ENCODE assay signal across 8 cellular contexts in the genomic region with DNA sequence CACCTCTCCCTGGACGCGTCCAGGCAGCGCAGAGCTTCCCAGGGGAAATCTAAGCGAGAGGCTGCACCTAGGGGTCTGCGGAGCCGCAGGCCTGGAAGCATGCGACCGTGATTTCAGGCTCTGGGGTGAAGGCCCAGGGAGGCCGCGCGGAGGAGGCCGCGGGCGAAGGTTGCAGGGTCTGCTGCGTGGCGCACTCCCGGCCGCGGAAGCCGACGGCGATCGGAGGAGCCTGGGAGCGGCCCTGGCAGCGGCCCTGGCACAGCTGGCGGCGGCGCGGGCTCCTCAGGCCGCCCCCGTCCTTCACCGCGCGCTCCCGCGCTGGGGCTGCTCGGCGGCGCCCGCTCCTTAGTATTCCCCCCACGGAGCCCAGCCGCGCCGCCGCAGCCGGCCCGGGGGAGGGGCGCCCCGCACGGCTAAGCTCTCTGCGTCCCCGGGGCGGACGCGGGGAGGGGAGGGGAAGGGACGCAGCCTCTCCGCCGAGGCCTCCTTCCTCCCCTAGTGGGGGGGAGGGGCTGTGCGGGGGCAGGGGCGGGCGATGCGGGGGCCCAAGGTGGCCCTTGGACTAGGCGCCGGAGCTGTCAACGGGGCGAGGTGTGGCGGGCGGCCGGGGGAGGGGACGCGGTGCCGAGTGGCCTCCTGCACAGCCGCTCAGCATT. TPM values are rescaled to one million over a fixed set of nuclear protein-coding genes. Genes with fewer than 3 reads are reported as not detected.
DNase-seq lines count a peak whose midpoint lies in the region; ATAC-seq and TF ChIP-seq lines count a peak whose summit lies in the region.

No MANE protein-coding gene starts in this region.

- H3K36me3 ChIP-seq in cardiac muscle cell: peaks cover 32% of the 10 kb centered on the region
- H3K36me3 ChIP-seq in osteoblast (ENCODE audit: insufficient read depth, low read length): no peaks in the 10 kb centered on the region

- intact Hi-C loops in CD14-positive monocyte (cut with micrococcal nuclease): loop anchor here in 1 of 2 donors (10.0 kb wide), 1 partner anchor 131 kb away; a partner anchor contains a TSS

- H3K4me1 Mint-ChIP-seq in CD14-positive monocyte: peaks cover 50% of the 10 kb centered on the region
- peaks cover 6 to 12% (median 9%) of the 10 kb centered on the region in 3 donors for H3K4me1 Mint-ChIP-seq in T-cell

- H3K27me3 Mint-ChIP-seq in CD14-positive monocyte (ENCODE audit: low read depth in 3 of 3): peaks cover 22 to 29% (median 29%) of the 10 kb centered on the region in 3 donors
- H3K27me3 Mint-ChIP-seq in T-cell: peaks cover 17 to 38% of the 10 kb centered on the region in 2 donors

- ATAC-seq in T-cell (replicated peaks in 1 of 4) (peak; percentile 19 to 72 (median 52)), HG03025 (IDR thresholded peaks at IDR 0.05; ENCODE audit: low FRiP score, unreplicated experiment) (no peak)

- no peaks in the 10 kb centered on the region for H3K27me3 ChIP-seq in cardiac muscle cell
- no peaks in the 10 kb centered on the region for H3K27me3 ChIP-seq in osteoblast (ENCODE audit: insufficient read depth, low read length)

- DNase-seq in CD14-positive monocyte (ENCODE audit: low spot score) (no peak), T-cell (peak in 1 of 34 experiments; percentile 21), cardiac muscle cell (ENCODE audit: low read depth in 1 of 2, low spot score in 1 of 2) (peak in 1 of 2 donors; percentile 94), osteoblast (ENCODE audit: insufficient read length, low spot score, missing footprints) (peak; percentile 94), mucosa of gallbladder (ENCODE audit: low spot score) (no peak), AG08395 (ENCODE audit: low spot score) (no peak), NCI-H2171 treated with DMSO at 0.1 percent for 48 hours (lab: John Stamatoyannopoulos, UW) (no peak)

- peaks cover 48% of the 10 kb centered on the region for H3K4me1 ChIP-seq in cardiac muscle cell (ENCODE audit: low read depth)
- H3K4me1 ChIP-seq in osteoblast (ENCODE audit: insufficient read depth, low read length): peaks cover 12% of the 10 kb centered on the region

- H3K9me3 Mint-ChIP-seq in CD14-positive monocyte (peaks cover 0 to 6% (median 0%) of the 10 kb centered on the region in 7 donors), T-cell (no peaks in the 10 kb centered on the region)

- no peak overlapping the region for H3K27ac Mint-ChIP-seq in CD14-positive monocyte
- no peak overlapping the region for H3K27ac Mint-ChIP-seq in T-cell

- H3K27ac ChIP-seq in cardiac muscle cell (peak overlapping the region; percentile 96), osteoblast (ENCODE audit: low read depth, low read length) (peak overlapping the region; percentile 75)

- H3K4me3 ChIP-seq in cardiac muscle cell: peak overlapping the region; percentile 17
- peak overlapping the region; percentile 89 for H3K4me3 ChIP-seq in osteoblast (ENCODE audit: insufficient read depth, low read length)

- POLR2A ChIA-PET in T-cell (lab: Charles Lee): no interaction called here

- peak overlapping the region; percentile 89 for H3K4me2 ChIP-seq in osteoblast (ENCODE audit: insufficient read depth, low read length)

- H3K36me3 Mint-ChIP-seq in CD14-positive monocyte (peaks cover 17 to 38% of the 10 kb centered on the region in 2 donors), T-cell (no peaks in the 10 kb centered on the region)

- no peaks in the 10 kb centered on the region for H4K20me1 ChIP-seq in osteoblast (ENCODE audit: insufficient read depth, low read length)

- CTCF ChIA-PET in T-cell (lab: Charles Lee): interaction anchor here in 1 of 2 donors (0.9 kb wide), 1 partner anchor 22 kb away, joined by 4 read pairs; a partner anchor contains a TSS

- no peaks in the 10 kb centered on the region for H3K9me3 ChIP-seq in cardiac muscle cell (ENCODE audit: low read depth)
- no peaks in the 10 kb centered on the region for H3K9me3 ChIP-seq in osteoblast (ENCODE audit: low read depth, low read length)

- peak overlapping the region; percentile 82 for H2AFZ ChIP-seq in osteoblast (ENCODE audit: low read length)

- H3K4me3 Mint-ChIP-seq in CD14-positive monocyte (peak overlapping the region; percentile 78 to 91), T-cell (peak overlapping the region; percentile 55 to 72 (median 58))

- no peaks in the 10 kb centered on the region for H3K79me2 ChIP-seq in osteoblast (ENCODE audit: insufficient read depth, low read length)

- no peak for TF ChIP-seq CTCF in CD14-positive monocyte (IDR thresholded peaks at IDR 0.05)
- no peak for TF ChIP-seq CTCF in cardiac muscle cell (IDR thresholded peaks at IDR 0.05; ENCODE audit: low read depth, low read length)
- no peak for TF ChIP-seq CTCF in osteoblast (IDR thresholded peaks at IDR 0.05; ENCODE audit: extremely low read depth, low read depth, low read length)

RNA-seq across cellular contexts. Expression of a gene that starts 21.9 kb away (rescaled TPM):
- polyA plus RNA-seq in CD14-positive monocyte (1 to 10 TPM in 1 of 2 donors, under 1 TPM in 1; 0.80 to 1.2 TPM), cardiac muscle cell (142 and 206 TPM in 2 replicates)
- total RNA-seq in T-cell (1 to 10 TPM in 1 of 5 donors, under 1 TPM in 4; 0.35 to 1.1 (median 0.55) TPM), cardiac muscle cell (132 and 170 TPM in 2 replicates), osteoblast (3.6 and 4.1 TPM in 2 replicates), mucosa of gallbladder (10.2 TPM)

Comparison
In these comparisons a context has a peak if more than half of its experiments do, and no peak if none do; other contexts are left out.
1. RNA of a gene that starts 21.9 kb away (total RNA-seq): 132 to 170 TPM in cardiac muscle cell; 10.2 TPM in mucosa of gallbladder (single experiment), 3.6 to 4.1 TPM in osteoblast and 0.35 to 1.1 TPM in T-cell; every median in the first group is over 10 times any median in the second.